Comparison of ENCODE assay signal across 1 cellular context in the genomic region with DNA sequence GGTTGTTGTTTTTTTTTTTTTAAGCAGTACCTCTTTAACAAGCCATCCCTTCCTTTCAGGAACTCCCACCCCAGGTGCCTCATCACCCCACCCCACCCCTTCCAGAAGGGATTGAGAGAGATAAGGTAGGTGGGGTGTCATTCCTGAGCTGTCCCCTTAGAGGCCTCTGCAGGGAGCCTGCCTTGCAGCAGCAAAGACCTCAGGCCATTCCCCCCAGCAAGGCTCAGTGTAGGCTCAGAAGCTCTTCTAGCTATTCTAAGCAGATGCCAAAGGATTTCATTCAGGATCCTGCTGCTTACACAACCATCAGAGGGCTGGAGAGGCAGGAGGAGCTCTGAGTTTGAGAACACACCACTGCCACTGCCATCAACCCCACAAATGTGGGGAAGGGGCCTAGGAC.
TF ChIP-seq lines count a peak whose summit lies in the region.

No MANE protein-coding gene starts in this region.

TF ChIP-seq in GM23338, 12 proteins besides CTCF, POLR2A, EP300 and RAD21 (continued from another document):
- TF ChIP-seq EZH2phosphoT487 (IDR thresholded peaks at IDR 0.05; ENCODE audit: unreplicated experiment): no peak
- TF ChIP-seq REST (IDR thresholded peaks at IDR 0.05; ENCODE audit: unreplicated experiment): no peak
- TF ChIP-seq, protein P1, sequence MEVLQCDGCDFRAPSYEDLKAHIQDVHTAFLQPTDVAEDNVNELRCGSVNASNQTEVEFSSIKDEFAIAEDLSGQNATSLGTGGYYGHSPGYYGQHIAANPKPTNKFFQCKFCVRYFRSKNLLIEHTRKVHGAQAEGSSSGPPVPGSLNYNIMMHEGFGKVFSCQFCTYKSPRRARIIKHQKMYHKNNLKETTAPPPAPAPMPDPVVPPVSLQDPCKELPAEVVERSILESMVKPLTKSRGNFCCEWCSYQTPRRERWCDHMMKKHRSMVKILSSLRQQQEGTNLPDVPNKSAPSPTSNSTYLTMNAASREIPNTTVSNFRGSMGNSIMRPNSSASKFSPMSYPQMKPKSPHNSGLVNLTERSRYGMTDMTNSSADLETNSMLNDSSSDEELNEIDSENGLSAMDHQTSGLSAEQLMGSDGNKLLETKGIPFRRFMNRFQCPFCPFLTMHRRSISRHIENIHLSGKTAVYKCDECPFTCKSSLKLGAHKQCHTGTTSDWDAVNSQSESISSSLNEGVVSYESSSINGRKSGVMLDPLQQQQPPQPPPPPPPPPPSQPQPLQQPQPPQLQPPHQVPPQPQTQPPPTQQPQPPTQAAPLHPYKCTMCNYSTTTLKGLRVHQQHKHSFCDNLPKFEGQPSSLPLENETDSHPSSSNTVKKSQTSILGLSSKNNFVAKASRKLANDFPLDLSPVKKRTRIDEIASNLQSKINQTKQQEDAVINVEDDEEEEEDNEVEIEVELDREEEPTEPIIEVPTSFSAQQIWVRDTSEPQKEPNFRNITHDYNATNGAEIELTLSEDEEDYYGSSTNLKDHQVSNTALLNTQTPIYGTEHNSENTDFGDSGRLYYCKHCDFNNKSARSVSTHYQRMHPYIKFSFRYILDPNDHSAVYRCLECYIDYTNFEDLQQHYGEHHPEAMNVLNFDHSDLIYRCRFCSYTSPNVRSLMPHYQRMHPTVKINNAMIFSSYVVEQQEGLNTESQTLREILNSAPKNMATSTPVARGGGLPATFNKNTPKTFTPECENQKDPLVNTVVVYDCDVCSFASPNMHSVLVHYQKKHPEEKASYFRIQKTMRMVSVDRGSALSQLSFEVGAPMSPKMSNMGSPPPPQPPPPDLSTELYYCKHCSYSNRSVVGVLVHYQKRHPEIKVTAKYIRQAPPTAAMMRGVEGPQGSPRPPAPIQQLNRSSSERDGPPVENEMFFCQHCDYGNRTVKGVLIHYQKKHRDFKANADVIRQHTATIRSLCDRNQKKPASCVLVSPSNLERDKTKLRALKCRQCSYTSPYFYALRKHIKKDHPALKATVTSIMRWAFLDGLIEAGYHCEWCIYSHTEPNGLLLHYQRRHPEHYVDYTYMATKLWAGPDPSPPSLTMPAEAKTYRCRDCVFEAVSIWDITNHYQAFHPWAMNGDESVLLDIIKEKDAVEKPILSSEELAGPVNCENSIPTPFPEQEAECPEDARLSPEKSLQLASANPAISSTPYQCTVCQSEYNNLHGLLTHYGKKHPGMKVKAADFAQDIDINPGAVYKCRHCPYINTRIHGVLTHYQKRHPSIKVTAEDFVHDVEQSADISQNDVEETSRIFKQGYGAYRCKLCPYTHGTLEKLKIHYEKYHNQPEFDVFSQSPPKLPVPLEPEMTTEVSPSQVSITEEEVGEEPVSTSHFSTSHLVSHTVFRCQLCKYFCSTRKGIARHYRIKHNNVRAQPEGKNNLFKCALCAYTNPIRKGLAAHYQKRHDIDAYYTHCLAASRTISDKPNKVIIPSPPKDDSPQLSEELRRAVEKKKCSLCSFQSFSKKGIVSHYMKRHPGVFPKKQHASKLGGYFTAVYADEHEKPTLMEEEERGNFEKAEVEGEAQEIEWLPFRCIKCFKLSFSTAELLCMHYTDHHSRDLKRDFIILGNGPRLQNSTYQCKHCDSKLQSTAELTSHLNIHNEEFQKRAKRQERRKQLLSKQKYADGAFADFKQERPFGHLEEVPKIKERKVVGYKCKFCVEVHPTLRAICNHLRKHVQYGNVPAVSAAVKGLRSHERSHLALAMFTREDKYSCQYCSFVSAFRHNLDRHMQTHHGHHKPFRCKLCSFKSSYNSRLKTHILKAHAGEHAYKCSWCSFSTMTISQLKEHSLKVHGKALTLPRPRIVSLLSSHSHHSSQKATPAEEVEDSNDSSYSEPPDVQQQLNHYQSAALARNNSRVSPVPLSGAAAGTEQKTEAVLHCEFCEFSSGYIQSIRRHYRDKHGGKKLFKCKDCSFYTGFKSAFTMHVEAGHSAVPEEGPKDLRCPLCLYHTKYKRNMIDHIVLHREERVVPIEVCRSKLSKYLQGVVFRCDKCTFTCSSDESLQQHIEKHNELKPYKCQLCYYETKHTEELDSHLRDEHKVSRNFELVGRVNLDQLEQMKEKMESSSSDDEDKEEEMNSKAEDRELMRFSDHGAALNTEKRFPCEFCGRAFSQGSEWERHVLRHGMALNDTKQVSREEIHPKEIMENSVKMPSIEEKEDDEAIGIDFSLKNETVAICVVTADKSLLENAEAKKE (CRISPR knock-in tag; IDR thresholded peaks at IDR 0.05): no peak
- no peak for TF ChIP-seq POLR2AphosphoS5 (IDR thresholded peaks at IDR 0.05; ENCODE audit: low read depth)
- TF ChIP-seq ZNF114 (CRISPR knock-in tag; IDR thresholded peaks at IDR 0.05): no peak
- TF ChIP-seq ZNF331 (CRISPR knock-in tag; IDR thresholded peaks at IDR 0.05; ENCODE audit: low read depth): no peak
- no peak for TF ChIP-seq CREB1 (CRISPR knock-in tag; IDR thresholded peaks at IDR 0.05; ENCODE audit: low read depth)
- no peak for TF ChIP-seq NANOG (IDR thresholded peaks at IDR 0.05; ENCODE audit: borderline replicate concordance)
- TF ChIP-seq EZH2 (IDR thresholded peaks at IDR 0.05; ENCODE audit: low read depth, unreplicated experiment): no peak
- TF ChIP-seq JUNB (IDR thresholded peaks at IDR 0.05; ENCODE audit: unreplicated experiment): no peak
- TF ChIP-seq ETS1 (IDR thresholded peaks at IDR 0.05): no peak
